In the genomic region with DNA sequence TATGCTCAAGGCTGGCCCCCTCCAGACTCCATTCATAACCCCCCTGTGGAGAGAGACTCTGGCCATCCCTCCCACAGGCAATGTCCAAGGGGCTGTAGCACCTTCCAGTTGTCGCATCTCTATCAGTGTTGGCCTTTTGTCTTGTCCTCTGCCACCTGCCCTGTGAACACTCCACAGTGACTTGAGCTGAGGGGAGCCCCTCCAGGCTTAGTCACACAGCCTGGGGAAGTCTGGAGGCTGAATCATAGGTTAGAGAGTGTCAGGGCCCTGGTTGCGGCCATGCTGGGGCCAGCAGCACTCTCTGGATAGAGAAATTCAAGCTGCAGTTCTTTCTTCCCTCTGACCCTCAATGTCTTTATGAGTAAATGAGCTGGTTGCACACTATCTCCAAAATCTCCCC, we compare ENCODE assay signal across 23 cellular contexts.
DNase-seq lines count a peak whose midpoint lies in the region; ATAC-seq and TF ChIP-seq lines count a peak whose summit lies in the region.
"Had no signal": no experiment of that assay in that cellular context is flagged by ENCODE, and none has a peak within 500 bp of the region (broad histone marks: within the 10 kb centered on the region; RNA-seq: fewer than 3 reads in every experiment).

No MANE protein-coding gene starts in this region.

- no peaks in the 10 kb centered on the region for H4K20me1 ChIP-seq in GM23248 (ENCODE audit: insufficient read depth)

- H3K4me3 ChIP-seq in GM23248, result no peak overlapping the region
- H3K4me3 ChIP-seq in naive thymus-derived CD4-positive, alpha-beta T cell (ENCODE audit: low read length), result no peak overlapping the region
- H3K4me3 ChIP-seq: PC-9 had no signal

- in situ Hi-C loops in GM23248 (cut with MboI), result no loop called here

- H3K4me2 ChIP-seq in GM23248 (ENCODE audit: unreplicated experiment), result no peak overlapping the region
- H3K4me2 ChIP-seq: PC-9 had no signal

- TF ChIP-seq CTCF in GM10266 (IDR thresholded peaks at IDR 0.05; ENCODE audit: control insufficient read depth, insufficient read depth, low read depth, missing control alignments), result no peak

- H3K27ac Mint-ChIP-seq in activated T-helper 17 cell treated with anti-CD3 and anti-CD28 coated beads, Interleukin-2, amount 50 U/mL, for 72 hours, result no peak overlapping the region
- no peak overlapping the region for H3K27ac Mint-ChIP-seq in naive thymus-derived CD4-positive, alpha-beta T cell
- H3K27ac Mint-ChIP-seq: CD4-positive, alpha-beta T cell; dendritic cell treated with granulocyte-macrophage colony-stimulating factor and Interleukin-4, amounts not matched to agents 40 ng/mL and 50 ng/mL, for 4 days; naive B cell; T-cell had no signal

- no peaks in the 10 kb centered on the region for H3K4me1 Mint-ChIP-seq in activated T-helper 17 cell treated with anti-CD3 and anti-CD28 coated beads, Interleukin-2, amount 50 U/mL, for 72 hours
- H3K4me1 Mint-ChIP-seq in naive thymus-derived CD4-positive, alpha-beta T cell, result peaks cover 0 to 13% (median 0%) of the 10 kb centered on the region in 7 donors

- no peaks in the 10 kb centered on the region for H3K4me1 ChIP-seq in GM23248 (ENCODE audit: insufficient read depth)
- H3K4me1 ChIP-seq in naive thymus-derived CD4-positive, alpha-beta T cell (ENCODE audit: control insufficient read depth in 2 of 2, insufficient read depth in 2 of 2, low read length in 2 of 2), result no peaks in the 10 kb centered on the region

- H3K9me3 Mint-ChIP-seq in activated T-helper 17 cell treated with anti-CD3 and anti-CD28 coated beads, Interleukin-2, amount 50 U/mL, for 72 hours, result peaks cover 13% of the 10 kb centered on the region
- H3K9me3 Mint-ChIP-seq in naive thymus-derived CD4-positive, alpha-beta T cell, result peaks cover 5 to 27% (median 9%) of the 10 kb centered on the region in 11 donors

- POLR2A ChIA-PET in naive thymus-derived CD4-positive, alpha-beta T cell (lab: Charles Lee), result no interaction called here

- H3K36me3 Mint-ChIP-seq in activated T-helper 17 cell treated with anti-CD3 and anti-CD28 coated beads, Interleukin-2, amount 50 U/mL, for 72 hours (ENCODE audit: low read depth), result no peaks in the 10 kb centered on the region
- peaks cover 2 to 16% (median 8%) of the 10 kb centered on the region in 5 donors for H3K36me3 Mint-ChIP-seq in naive thymus-derived CD4-positive, alpha-beta T cell

- intact Hi-C loops in naive thymus-derived CD4-positive, alpha-beta T cell (cut with micrococcal nuclease), result no loop called here

- H2AFZ ChIP-seq in GM23248, result no peak overlapping the region
- H2AFZ ChIP-seq: PC-9 had no signal

- no peak overlapping the region for H3K9ac ChIP-seq in GM23248

- H3K9me3 ChIP-seq in GM23248 (ENCODE audit: low read depth), result no peaks in the 10 kb centered on the region
- peaks cover 0 to 13% (median 0%) of the 10 kb centered on the region in 3 experiments for H3K9me3 ChIP-seq in naive thymus-derived CD4-positive, alpha-beta T cell (ENCODE audit: control insufficient read depth in 2 of 3, low read length in 3 of 3)

- H3K79me2 ChIP-seq in GM23248 (ENCODE audit: insufficient read depth), result no peaks in the 10 kb centered on the region

- H3F3A ChIP-seq in GM23248 (ENCODE audit: insufficient read depth), result no peaks in the 10 kb centered on the region

- H3K9me2 ChIP-seq in GM23248 (ENCODE audit: insufficient read depth), result no peaks in the 10 kb centered on the region

- H3K27me3 ChIP-seq in GM23248 (replicated peaks; ENCODE audit: insufficient read depth), result no peaks in the 10 kb centered on the region
- peaks cover 0 to 3% of the 10 kb centered on the region in 2 donors for H3K27me3 ChIP-seq in naive thymus-derived CD4-positive, alpha-beta T cell (ENCODE audit: control insufficient read depth in 2 of 2, insufficient read depth in 2 of 2, low read length in 2 of 2)

- no peak overlapping the region for H3K27ac ChIP-seq in GM23248
- no peak overlapping the region for H3K27ac ChIP-seq in naive thymus-derived CD4-positive, alpha-beta T cell (ENCODE audit: low read depth, low read length)
- H3K27ac ChIP-seq: HL-60, PC-9 had no signal

- peaks cover 3% of the 10 kb centered on the region for H3K27me3 Mint-ChIP-seq in activated T-helper 17 cell treated with anti-CD3 and anti-CD28 coated beads, Interleukin-2, amount 50 U/mL, for 72 hours
- H3K27me3 Mint-ChIP-seq in naive thymus-derived CD4-positive, alpha-beta T cell, result peaks cover 0 to 8% (median 4%) of the 10 kb centered on the region in 5 donors
- H3K27me3 Mint-ChIP-seq: CD4-positive, alpha-beta T cell had no signal

- DNase-seq in EH (ENCODE audit: low read depth) (peak; percentile 9), GM23248 (peak; percentile 20), SIG-M5 (lab: John Stamatoyannopoulos, UW) (no peak), GM10266 (ENCODE audit: extremely low spot score) (no peak)
- no peak for DNase-seq in naive thymus-derived CD4-positive, alpha-beta T cell
- DNase-seq: activated naive CD4-positive, alpha-beta T cell treated with anti-CD3 and anti-CD28 coated beads, Interleukin-2, amount 50 U/mL, for 16 hours; activated T-cell treated with anti-CD3 and anti-CD28 coated beads, Interleukin-2, amount 50 U/mL, for 48 hours; aorta; CD4-positive, alpha-beta T cell; glutamatergic neuron; naive B cell; NCI-H1694 treated with DMSO at 0.1 percent for 48 hours; NCI-H2171; NCI-H510A treated with DMSO at 0.1 percent for 48 hours; nucleus accumbens; PC-9; T-cell had no signal

- CTCF ChIA-PET in naive thymus-derived CD4-positive, alpha-beta T cell (lab: Charles Lee), result no interaction called here

- 58 to 78% methylated on average over 2 of the region's 2 CpGs for WGBS in GM23248 (ENCODE audit: low coverage in 1 of 2, low lambda C conversion rate in 2 of 2, missing lambda C conversion rate in 2 of 2), 2 experiments

- H3K4me3 Mint-ChIP-seq in activated T-helper 17 cell treated with anti-CD3 and anti-CD28 coated beads, Interleukin-2, amount 50 U/mL, for 72 hours, result no peak overlapping the region
- H3K4me3 Mint-ChIP-seq in naive thymus-derived CD4-positive, alpha-beta T cell, result no peak overlapping the region
- H3K4me3 Mint-ChIP-seq: CD4-positive, alpha-beta T cell; dendritic cell treated with granulocyte-macrophage colony-stimulating factor and Interleukin-4, amounts not matched to agents 40 ng/mL and 50 ng/mL, for 4 days; naive B cell; T-cell had no signal

- no peaks in the 10 kb centered on the region for H3K36me3 ChIP-seq in GM23248 (ENCODE audit: low read depth)
- H3K36me3 ChIP-seq in naive thymus-derived CD4-positive, alpha-beta T cell (ENCODE audit: control insufficient read depth in 2 of 3, insufficient read depth in 3 of 3, low read length in 3 of 3), result no peaks in the 10 kb centered on the region

- peak; percentile 57 for ATAC-seq in activated T-helper 17 cell treated with anti-CD3 and anti-CD28 coated beads, Interleukin-2, amount 50 U/mL, for 72 hours (replicated peaks)
- ATAC-seq in naive thymus-derived CD4-positive, alpha-beta T cell, result peak; percentile 36
- ATAC-seq in GM21447 (IDR thresholded peaks at IDR 0.05; ENCODE audit: unreplicated experiment), result no peak
- ATAC-seq: activated CD4-positive, CD25-positive, alpha-beta regulatory T cell treated with anti-CD3 and anti-CD28 coated beads, Interleukin-2, amount 50 U/mL, for 24 hours; HepG2; T-cell had no signal

Comparison
In these comparisons a context has a peak if more than half of its experiments do, and no peak if none do; other contexts are left out.
1. DNase-seq: peak in EH (single experiment) and GM23248 (single experiment); none in naive thymus-derived CD4-positive, alpha-beta T cell (0 of 9), SIG-M5 (single experiment) and GM10266 (single experiment).